ENCODE assay signal across 2 cellular contexts in the genomic region with DNA sequence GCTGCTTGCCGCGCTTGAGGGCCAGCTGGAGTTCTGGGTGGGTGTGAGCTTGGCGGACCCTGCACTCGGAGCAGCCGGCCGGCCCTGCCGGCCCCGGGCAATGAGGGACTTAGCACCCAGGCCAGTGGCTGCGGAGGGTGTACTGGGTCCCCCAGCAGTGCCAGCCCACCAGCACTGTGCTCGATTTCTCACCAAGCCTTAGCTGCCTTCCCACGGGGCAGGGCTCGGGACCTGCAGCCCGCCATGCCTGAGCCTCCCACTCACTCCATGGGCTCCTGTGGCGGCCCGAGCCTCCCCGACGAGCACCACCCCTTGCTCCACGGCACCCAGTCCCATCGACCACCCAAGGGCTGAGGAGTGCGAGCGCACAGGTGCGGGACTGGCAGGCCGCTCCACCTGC.
A peak's percentile ranks its signal among the peaks of the same experiment; 100 is the strongest.
DNase-seq lines count a peak whose midpoint lies in the region; TF ChIP-seq lines count a peak whose summit lies in the region.
"Not testable (repeated sequence)": the region's sequence is repeated elsewhere in the genome, so short reads cannot be mapped to it uniquely, and the experiment has no call there.

No MANE protein-coding gene starts in this region.

- H3K9me3 Mint-ChIP-seq in chondrocyte (ENCODE audit: low read depth): peaks cover 15% of the 10 kb centered on the region

- not testable (repeated sequence) for H3K4me1 ChIP-seq in spleen

- not testable (repeated sequence) for H3K27ac ChIP-seq in spleen

- not testable (repeated sequence) for H3K4me3 Mint-ChIP-seq in chondrocyte (ENCODE audit: unreplicated experiment)

- 93 to 96% (median 95%) methylated on average over 7 to 23 of the region's 23 CpGs for WGBS in spleen, 5 donors

- not testable (repeated sequence) for TF ChIP-seq POLR2A in spleen (IDR thresholded peaks at IDR 0.05)

- not testable (repeated sequence) for H3K36me3 Mint-ChIP-seq in chondrocyte (ENCODE audit: low read depth)

- H3K4me1 Mint-ChIP-seq in chondrocyte (ENCODE audit: low read depth): not testable (repeated sequence)

- H3K4me3 ChIP-seq in spleen: not testable (repeated sequence)

- H3K9me3 ChIP-seq in spleen: peaks cover 0 to 46% (median 14%) of the 10 kb centered on the region in 8 donors

- TF ChIP-seq CTCF in chondrocyte (IDR thresholded peaks at IDR 0.05); spleen (IDR thresholded peaks at IDR 0.05 in 8 of 11, conservative IDR thresholded peaks at IDR 0.05 in 3 of 11): not testable (repeated sequence)

- intact Hi-C loops in spleen (cut with DNase I; ENCODE audit: low total_unique reads): not testable (repeated sequence)

- DNase-seq in chondrocyte (ENCODE audit: low spot score) (peak; percentile 69), spleen (peak; percentile 67)

- H3K27me3 ChIP-seq in spleen (replicated peaks in 1 of 7): not testable (repeated sequence)

- H3K27ac Mint-ChIP-seq in chondrocyte (ENCODE audit: unreplicated experiment): not testable (repeated sequence)

- H3K36me3 ChIP-seq in spleen: not testable (repeated sequence)

- H3K27me3 Mint-ChIP-seq in chondrocyte (ENCODE audit: low read depth): not testable (repeated sequence)
